Comparison of ENCODE assay signal across 1 cellular context in genomic region chr17:59154721-59155438, GRCh38.
TF ChIP-seq lines count a peak whose summit lies in the region.

SKA2 (minus strand) TSS chr17:59155186; CDS start chr17:59155163, 23 bp downstream.

TF ChIP-seq in HEK293, 187 proteins besides CTCF, POLR2A, EP300 and RAD21 (continued from another document):
- TF ChIP-seq ZNF76 (tag by site-specific recombination; IDR thresholded peaks at IDR 0.05; ENCODE audit: borderline replicate concordance, low read depth) (peak; percentile 55; the same call in 1 of the 2 replicates), ZBTB48 (tag by site-specific recombination; IDR thresholded peaks at IDR 0.05) (peak; percentile 94), ZBTB11 (tag by site-specific recombination; conservative IDR thresholded peaks at IDR 0.05; ENCODE audit: low read depth) (peak; percentile 75), ZNF513 (tag by site-specific recombination; IDR thresholded peaks at IDR 0.05) (peak; percentile 18; the same call in 1 of the 2 replicates), ZFP69B (tag by site-specific recombination; IDR thresholded peaks at IDR 0.05) (no peak), ZFHX2 (tag by site-specific recombination; conservative IDR thresholded peaks at IDR 0.05) (no peak), ZNF112 (tag by site-specific recombination; IDR thresholded peaks at IDR 0.05) (no peak), ZNF692 (tag by site-specific recombination; IDR thresholded peaks at IDR 0.05) (peak; percentile 15; the same call in 1 of the 2 replicates), ZBTB20 (tag by site-specific recombination; IDR thresholded peaks at IDR 0.05) (peak; percentile 62; the same call in 1 of the 2 replicates), ZNF202 (tag by site-specific recombination; IDR thresholded peaks at IDR 0.05; ENCODE audit: borderline replicate concordance) (no peak), ZNF792 (tag by site-specific recombination; IDR thresholded peaks at IDR 0.05) (no peak), MZF1 (tag by site-specific recombination; IDR thresholded peaks at IDR 0.05; ENCODE audit: borderline replicate concordance) (peak; percentile 94), ZNF660 (tag by site-specific recombination; IDR thresholded peaks at IDR 0.05) (peak; percentile 14; the same call in 1 of the 2 replicates), HOXA7 (CRISPR knock-in tag; IDR thresholded peaks at IDR 0.05; ENCODE audit: borderline replicate concordance) (no peak), ZEB2 (tag by site-specific recombination; IDR thresholded peaks at IDR 0.05) (peak; percentile 81), TCF7L2 (IDR thresholded peaks at IDR 0.05; ENCODE audit: borderline replicate concordance, low read depth, low read length) (peak; percentile 81; the same call in 1 of the 2 replicates), RBAK (tag by site-specific recombination; IDR thresholded peaks at IDR 0.05) (no peak), ZNF843 (tag by site-specific recombination; IDR thresholded peaks at IDR 0.05) (peak; percentile 54; the same call in 1 of the 2 replicates), ZNF561 (tag by site-specific recombination; IDR thresholded peaks at IDR 0.05; ENCODE audit: borderline replicate concordance) (no peak), ZNF366 (tag by site-specific recombination; conservative IDR thresholded peaks at IDR 0.05) (no peak), KLF10 (tag by site-specific recombination; IDR thresholded peaks at IDR 0.05) (peak; percentile 98), YY2 (tag by site-specific recombination; IDR thresholded peaks at IDR 0.05) (peak; percentile 98), KLF8 (tag by site-specific recombination; IDR thresholded peaks at IDR 0.05) (peak; percentile 84), ZBTB6 (tag by site-specific recombination; IDR thresholded peaks at IDR 0.05) (peak; percentile 83), ZNF501 (tag by site-specific recombination; IDR thresholded peaks at IDR 0.05) (peak; percentile 65; the same call in 1 of the 2 replicates), ZNF433 (tag by site-specific recombination; IDR thresholded peaks at IDR 0.05; ENCODE audit: low read depth) (no peak), KLF16 (tag by site-specific recombination; IDR thresholded peaks at IDR 0.05) (peak; percentile 70), ZNF140 (tag by site-specific recombination; IDR thresholded peaks at IDR 0.05) (no peak), ZBTB21 (tag by site-specific recombination; IDR thresholded peaks at IDR 0.05) (no peak), ZNF362 (tag by site-specific recombination; IDR thresholded peaks at IDR 0.05) (peak; percentile 99), ZBTB26 (tag by site-specific recombination; optimal IDR thresholded peaks at IDR 0.05) (peak; percentile 47), HOXC10 (CRISPR knock-in tag; IDR thresholded peaks at IDR 0.05) (no peak), ZSCAN30 (tag by site-specific recombination; IDR thresholded peaks at IDR 0.05) (0 out of 2 replicates have a peak, but pooled peaks have one; percentile 69), ZNF629 (tag by site-specific recombination; IDR thresholded peaks at IDR 0.05) (peak; percentile 32), PBX3 (CRISPR knock-in tag; IDR thresholded peaks at IDR 0.05) (no peak; the same call in 1 of the 2 replicates), ZNF311 (tag by site-specific recombination; IDR thresholded peaks at IDR 0.05; ENCODE audit: borderline replicate concordance) (no peak)
